In genomic region chr20:23159256-23159922, GRCh38 we compare ENCODE assay signal across 1 cellular context.
TF ChIP-seq lines count a peak whose summit lies in the region.

No MANE protein-coding gene starts in this region.

TF ChIP-seq in HCT116, 20 proteins besides CTCF, POLR2A, EP300 and RAD21 (continued from another document):
- TF ChIP-seq REST (IDR thresholded peaks at IDR 0.05; ENCODE audit: low read depth): no peak
- TF ChIP-seq EZH2 (IDR thresholded peaks at IDR 0.05): no peak
- TF ChIP-seq ZFX (IDR thresholded peaks at IDR 0.05): no peak
- no peak for TF ChIP-seq TCF7L2 (IDR thresholded peaks at IDR 0.05; ENCODE audit: borderline replicate concordance, extremely low read depth, insufficient read depth, insufficient read length)
- no peak for TF ChIP-seq ZBTB33 (IDR thresholded peaks at IDR 0.05; ENCODE audit: extremely low read depth, insufficient replicate concordance, low read length)
- no peak for TF ChIP-seq CEBPB (IDR thresholded peaks at IDR 0.05; ENCODE audit: low read depth)
- TF ChIP-seq EZH2phosphoT487 (IDR thresholded peaks at IDR 0.05; ENCODE audit: borderline replicate concordance): no peak
- TF ChIP-seq FOSL1 (IDR thresholded peaks at IDR 0.05; ENCODE audit: low read depth): no peak
- no peak for TF ChIP-seq ATF3 (IDR thresholded peaks at IDR 0.05)
